ENCODE assay signal across 12 cellular contexts in genomic region chr16:75065808-75066149, GRCh38. TPM values are rescaled to one million over a fixed set of nuclear protein-coding genes. Genes with fewer than 3 reads are reported as not detected.
A peak's percentile ranks its signal among the peaks of the same experiment; 100 is the strongest.
DNase-seq lines count a peak whose midpoint lies in the region; ATAC-seq and TF ChIP-seq lines count a peak whose summit lies in the region.
"Had no signal": no experiment of that assay in that cellular context is flagged by ENCODE, and none has a peak within 500 bp of the region (broad histone marks: within the 10 kb centered on the region; RNA-seq: fewer than 3 reads in every experiment).

No MANE protein-coding gene starts in this region.

- H3K4ac ChIP-seq in trophoblast cell (ENCODE audit: low read depth, low read length) = peak overlapping the region; percentile 75

- DNase-seq in esophagus squamous epithelium (lab: John Stamatoyannopoulos, UW) (no peak), trophoblast cell (no peak), NCI-H2081 treated with DMSO at 0.1 percent for 48 hours (lab: John Stamatoyannopoulos, UW) (no peak), midbrain (lab: John Stamatoyannopoulos, UW) (no peak)
- DNase-seq: cerebellar nuclear complex, foreskin fibroblast, NCI-H187, NCI-H526 had no signal

- H3K79me2 ChIP-seq in Loucy (ENCODE audit: insufficient read depth, low read length) = peaks cover 100% of the 10 kb centered on the region
- H3K79me2 ChIP-seq in trophoblast cell (ENCODE audit: control insufficient read depth, insufficient read depth, low read length, poor library complexity) = peaks cover 13% of the 10 kb centered on the region

- no peak overlapping the region for H3K23ac ChIP-seq in trophoblast cell (ENCODE audit: low read length)

- 56 to 81% methylated on average over 3 to 4 of the region's 4 CpGs for WGBS in esophagus squamous epithelium, 2 donors
- no CpG with 5 or more reads among the region's 4 CpGs for WGBS in trophoblast cell (ENCODE audit: extremely low coverage, insufficient coverage, insufficient read length)

- H2AFZ ChIP-seq in Loucy (ENCODE audit: low read length) (no peak overlapping the region), trophoblast cell (ENCODE audit: insufficient read depth, low read length, poor library complexity) (no peak overlapping the region)

- ATAC-seq in HG03457 (IDR thresholded peaks at IDR 0.05; ENCODE audit: unreplicated experiment) (no peak), GM21723 (IDR thresholded peaks at IDR 0.05; ENCODE audit: unreplicated experiment) (no peak)

- no peak for TF ChIP-seq CTCF in Loucy (conservative IDR thresholded peaks at IDR 0.05; ENCODE audit: low read length)
- no peak for TF ChIP-seq CTCF in esophagus squamous epithelium (IDR thresholded peaks at IDR 0.05)

- peaks cover 60 to 100% (median 96%) of the 10 kb centered on the region in 10 experiments for H3K4me1 ChIP-seq in BLaER1 treated with 17β-estradiol and CSF1 and Interleukin-3, amounts not matched to agents 10 nM and 100 nM
- H3K4me1 ChIP-seq in Loucy (ENCODE audit: insufficient read depth, low read length, poor library complexity, severe bottlenecking) (peaks cover 92% of the 10 kb centered on the region), esophagus squamous epithelium (peaks cover 38 to 86% (median 54%) of the 10 kb centered on the region in 3 donors), trophoblast cell (ENCODE audit: control insufficient read depth in 1 of 2, insufficient read depth in 2 of 2, low read length in 2 of 2) (peaks cover 28 to 29% of the 10 kb centered on the region in 2 experiments)

- peaks cover 35 to 100% (median 79%) of the 10 kb centered on the region in 11 experiments; a peak in 21 of 22 replicates for H4K20me1 ChIP-seq in BLaER1 treated with 17β-estradiol and CSF1 and Interleukin-3, amounts not matched to agents 10 nM and 100 nM
- H4K20me1 ChIP-seq in Loucy (ENCODE audit: insufficient read depth, low read length, poor library complexity, severe bottlenecking) = peaks cover 66% of the 10 kb centered on the region

- no peak overlapping the region for H3K4me3 ChIP-seq in BLaER1 treated with 17β-estradiol and CSF1 and Interleukin-3, amounts not matched to agents 10 nM and 100 nM
- peak overlapping the region; percentile 70 for H3K4me3 ChIP-seq in Loucy (ENCODE audit: low read length, poor library complexity, severe bottlenecking)
- H3K4me3 ChIP-seq in esophagus squamous epithelium = peak overlapping the region in 3 of 4 donors; percentile 21 to 35 (median 26)
- no peak overlapping the region for H3K4me3 ChIP-seq in trophoblast cell (ENCODE audit: low read depth, low read length)

- peaks cover 14% of the 10 kb centered on the region for H3K79me1 ChIP-seq in trophoblast cell (ENCODE audit: low read length)

- no peaks in the 10 kb centered on the region for H3F3A ChIP-seq in Loucy (ENCODE audit: low read depth)

- TF ChIP-seq POLR2A in esophagus squamous epithelium (IDR thresholded peaks at IDR 0.05) = no peak

- H3K4me2 ChIP-seq in BLaER1 treated with 17β-estradiol and CSF1 and Interleukin-3, amounts not matched to agents 10 nM and 100 nM = peak overlapping the region; percentile 73 to 95 (median 83)
- H3K4me2 ChIP-seq in Loucy (ENCODE audit: low read depth, low read length, poor library complexity, severe bottlenecking) = peak overlapping the region; percentile 96
- H3K4me2 ChIP-seq in trophoblast cell (ENCODE audit: low read length) = no peak overlapping the region

- no peak overlapping the region for H2AK5ac ChIP-seq in trophoblast cell (ENCODE audit: low read length)

- no peak overlapping the region for H2BK12ac ChIP-seq in trophoblast cell (ENCODE audit: low read length)

- H3K27me3 ChIP-seq in BLaER1 treated with 17β-estradiol and CSF1 and Interleukin-3, amounts not matched to agents 10 nM and 100 nM = no peaks in the 10 kb centered on the region
- no peaks in the 10 kb centered on the region for H3K27me3 ChIP-seq in Loucy (ENCODE audit: insufficient read depth, low read length, poor library complexity, severe bottlenecking)
- H3K27me3 ChIP-seq in esophagus squamous epithelium = no peaks in the 10 kb centered on the region
- no peaks in the 10 kb centered on the region for H3K27me3 ChIP-seq in trophoblast cell (ENCODE audit: insufficient read depth, low read length)

- no peaks in the 10 kb centered on the region for H3K9me2 ChIP-seq in Loucy (replicated peaks; ENCODE audit: low read depth, low read length)

- no peak overlapping the region for H4K8ac ChIP-seq in trophoblast cell (ENCODE audit: low read depth, low read length)

- no peak overlapping the region for H2BK120ac ChIP-seq in trophoblast cell (ENCODE audit: insufficient read depth, low read length, poor library complexity)

- H3K36me3 ChIP-seq in BLaER1 treated with 17β-estradiol and CSF1 and Interleukin-3, amounts not matched to agents 10 nM and 100 nM = peaks cover 0 to 14% (median 0%) of the 10 kb centered on the region in 11 experiments; a peak in 5 of 22 replicates
- peaks cover 23% of the 10 kb centered on the region; the same call in 1 of the 2 replicates for H3K36me3 ChIP-seq in Loucy (ENCODE audit: insufficient read depth, low read length)
- H3K36me3 ChIP-seq in esophagus squamous epithelium = no peaks in the 10 kb centered on the region
- H3K36me3 ChIP-seq in trophoblast cell (ENCODE audit: control insufficient read depth in 1 of 2, insufficient read depth in 2 of 2, low read length in 2 of 2) = no peaks in the 10 kb centered on the region

- H2BK5ac ChIP-seq in trophoblast cell (ENCODE audit: low read depth, low read length, poor library complexity) = no peak overlapping the region

- no peak overlapping the region for H3K18ac ChIP-seq in trophoblast cell (ENCODE audit: low read length)

- H3K9ac ChIP-seq in BLaER1 treated with 17β-estradiol and CSF1 and Interleukin-3, amounts not matched to agents 10 nM and 100 nM = no peak overlapping the region
- H3K9ac ChIP-seq in Loucy (ENCODE audit: low read depth, low read length, poor library complexity, severe bottlenecking) = peak overlapping the region; percentile 84
- no peak overlapping the region for H3K9ac ChIP-seq in trophoblast cell (ENCODE audit: low read length)

- no peak overlapping the region for H4K91ac ChIP-seq in trophoblast cell (ENCODE audit: low read depth, low read length)

- H3K14ac ChIP-seq in trophoblast cell (ENCODE audit: low read length) = no peak overlapping the region

- peaks cover 0 to 9% (median 0%) of the 10 kb centered on the region in 11 experiments; a peak in 2 of 22 replicates for H3K9me3 ChIP-seq in BLaER1 treated with 17β-estradiol and CSF1 and Interleukin-3, amounts not matched to agents 10 nM and 100 nM (replicated peaks in 1 of 11)
- H3K9me3 ChIP-seq in Loucy (ENCODE audit: insufficient read depth, low read depth, low read length) = no peaks in the 10 kb centered on the region
- H3K9me3 ChIP-seq in esophagus squamous epithelium = no peaks in the 10 kb centered on the region
- no peaks in the 10 kb centered on the region for H3K9me3 ChIP-seq in trophoblast cell (ENCODE audit: insufficient read depth, low read depth, low read length)

- H4K12ac ChIP-seq in trophoblast cell (ENCODE audit: low read depth, low read length) = no peak overlapping the region

- intact Hi-C loops in esophagus squamous epithelium (cut with DNase I) = no loop called here

- H3K27ac ChIP-seq in BLaER1 treated with 17β-estradiol and CSF1 and Interleukin-3, amounts not matched to agents 10 nM and 100 nM = 0 out of 22 replicates have a peak overlapping the region, but pooled peaks of 3 of the 11 experiments have one; percentile 6 to 74 (median 16)
- peak overlapping the region; percentile 84 to 90 (median 86) for H3K27ac ChIP-seq in esophagus squamous epithelium
- H3K27ac ChIP-seq in trophoblast cell (ENCODE audit: low read depth, low read length) = no peak overlapping the region

RNA-seq across cellular contexts. Expression of gene LDHD, which starts 50.8 kb away (rescaled TPM):
- total RNA-seq in esophagus squamous epithelium = 10 to 100 TPM in 2 of 4 donors, 1 to 10 TPM in 2; 3.3 to 20.4 (median 10.4) TPM
- 0.08 and 0.15 TPM in 2 replicates for polyA plus RNA-seq in trophoblast cell (2013)

Comparison
In these comparisons a context has a peak if more than half of its experiments do, and no peak if none do; other contexts are left out.
1. H3K4me3 ChIP-seq: peak in Loucy (single experiment) and esophagus squamous epithelium (3 of 4); none in BLaER1 treated with 17β-estradiol and CSF1 and Interleukin-3, amounts not matched to agents 10 nM and 100 nM (0 of 10) and trophoblast cell (single experiment).